Comparison of ENCODE assay signal across 22 cellular contexts in genomic region chr17:1021147-1021546, GRCh38.
"Had no signal": no experiment of that assay in that cellular context is flagged by ENCODE, and none has a peak within 500 bp of the region (broad histone marks: within the 10 kb centered on the region; RNA-seq: fewer than 3 reads in every experiment).

No MANE protein-coding gene starts in this region.

- H3K27me3 ChIP-seq: body of pancreas, colonic mucosa, transverse colon had no signal

- H3K4me3 ChIP-seq: body of pancreas, colonic mucosa, lower lobe of right lung, transverse colon had no signal

- H3K27ac ChIP-seq: body of pancreas, colonic mucosa, lower lobe of right lung, parathyroid adenoma had no signal

- H3K9me3 Mint-ChIP-seq: activated B cell treated with CpG ODN at 0.5 μM for 24 hours; activated CD4-positive, alpha-beta memory T cell treated with anti-CD3 and anti-CD28 coated beads for 36 hours; activated naive CD4-positive, alpha-beta T cell treated with anti-CD3 and anti-CD28 coated beads, Interleukin-2, amount 50 U/mL, for 72 hours; activated T-helper 1 cell treated with anti-CD3 and anti-CD28 coated beads, Interleukin-12 subunit alpha, Interleukin-12 subunit beta, Interleukin-2, Interleukin-4 antibody, amounts not matched to agents 30 ng/mL and 10 ng/mL and 1 ng/mL, durations not matched to agents 14 hours and 24 hours and 36 hours; central memory CD8-positive, alpha-beta T cell; immature natural killer cell; natural killer cell treated with Interleukin-12 subunit alpha and Interleukin-12 subunit beta and Interleukin-15 and Interleukin-18, amount 100 ng/mL, for 72 hours; T-cell had no signal

- ATAC-seq: activated naive CD4-positive, alpha-beta T cell treated with anti-CD3 and anti-CD28 coated beads, Interleukin-2, amount 50 U/mL, for 72 hours; body of pancreas; lower lobe of right lung; natural killer cell treated with Interleukin-12 subunit alpha and Interleukin-12 subunit beta and Interleukin-15 and Interleukin-18, amount 100 ng/mL, for 72 hours; T-cell had no signal

- H3K9ac ChIP-seq: parathyroid adenoma had no signal

- H3K4me3 Mint-ChIP-seq: activated B cell treated with CpG ODN at 0.5 μM for 24 hours; activated CD4-positive, alpha-beta memory T cell treated with anti-CD3 and anti-CD28 coated beads for 36 hours; activated T-helper 1 cell treated with anti-CD3 and anti-CD28 coated beads, Interleukin-12 subunit alpha, Interleukin-12 subunit beta, Interleukin-2, Interleukin-4 antibody, amounts not matched to agents 30 ng/mL and 10 ng/mL and 1 ng/mL, durations not matched to agents 14 hours and 24 hours and 36 hours; central memory CD8-positive, alpha-beta T cell; immature natural killer cell; natural killer cell treated with Interleukin-12 subunit alpha and Interleukin-12 subunit beta and Interleukin-15 and Interleukin-18, amount 100 ng/mL, for 72 hours; T-cell had no signal

- H3K36me3 Mint-ChIP-seq: activated CD4-positive, alpha-beta memory T cell treated with anti-CD3 and anti-CD28 coated beads for 36 hours; activated naive CD4-positive, alpha-beta T cell treated with anti-CD3 and anti-CD28 coated beads, Interleukin-2, amount 50 U/mL, for 72 hours; natural killer cell treated with Interleukin-12 subunit alpha and Interleukin-12 subunit beta and Interleukin-15 and Interleukin-18, amount 100 ng/mL, for 72 hours had no signal

- H3K27ac Mint-ChIP-seq: activated B cell treated with CpG ODN at 0.5 μM for 24 hours; activated CD4-positive, alpha-beta memory T cell treated with anti-CD3 and anti-CD28 coated beads for 36 hours; activated naive CD4-positive, alpha-beta T cell treated with anti-CD3 and anti-CD28 coated beads, Interleukin-2, amount 50 U/mL, for 72 hours; activated T-helper 1 cell treated with anti-CD3 and anti-CD28 coated beads, Interleukin-12 subunit alpha, Interleukin-12 subunit beta, Interleukin-2, Interleukin-4 antibody, amounts not matched to agents 30 ng/mL and 10 ng/mL and 1 ng/mL, durations not matched to agents 14 hours and 24 hours and 36 hours; immature natural killer cell; natural killer cell treated with Interleukin-12 subunit alpha and Interleukin-12 subunit beta and Interleukin-15 and Interleukin-18, amount 100 ng/mL, for 72 hours; T-cell had no signal

- H3K9me3 ChIP-seq: body of pancreas, colonic mucosa, lower lobe of right lung, transverse colon had no signal

- H3K36me3 ChIP-seq: colonic mucosa had no signal

- H3K4me1 ChIP-seq: body of pancreas, colonic mucosa, parathyroid adenoma had no signal

- DNase-seq: activated B cell treated with CpG ODN at 0.5 μM for 24 hours; activated CD4-positive, alpha-beta memory T cell treated with anti-CD3 and anti-CD28 coated beads for 36 hours; activated CD4-positive, alpha-beta T cell treated with anti-CD3 and anti-CD28 coated beads for 4 hours; activated gamma-delta T cell treated with Interleukin-2 at 50 U/mL for 16 hours; activated T-cell treated with anti-CD3 and anti-CD28 coated beads for 4 hours; body of pancreas; colonic mucosa; head of caudate nucleus; immature natural killer cell; kidney glomerular epithelial cell; lower lobe of right lung; stimulated activated CD4-positive, alpha-beta T cell treated with anti-CD3 and anti-CD28 coated beads, Interleukin-1b, Interleukin-23, amount 100 ng/mL, for 48 hours; stimulated activated CD8-positive, alpha-beta memory T cell treated with anti-CD3 and anti-CD28 coated beads, Interleukin-4, amount 100 ng/mL, for 48 hours; stimulated activated naive CD4-positive, alpha-beta T cell treated with Interleukin-2 at 50 U/mL for 16 hours; substantia nigra; T-cell; transverse colon had no signal

- H3K4me1 Mint-ChIP-seq: activated B cell treated with CpG ODN at 0.5 μM for 24 hours had no signal

- H3K27me3 Mint-ChIP-seq: activated B cell treated with CpG ODN at 0.5 μM for 24 hours; activated CD4-positive, alpha-beta memory T cell treated with anti-CD3 and anti-CD28 coated beads for 36 hours; central memory CD8-positive, alpha-beta T cell; natural killer cell treated with Interleukin-12 subunit alpha and Interleukin-12 subunit beta and Interleukin-15 and Interleukin-18, amount 100 ng/mL, for 72 hours; T-cell had no signal
